Comparison of ENCODE assay signal across 18 cellular contexts in genomic region chr18:28078298-28078697, GRCh38.
A peak's percentile ranks its signal among the peaks of the same experiment; 100 is the strongest.
DNase-seq lines count a peak whose midpoint lies in the region; ATAC-seq and TF ChIP-seq lines count a peak whose summit lies in the region.
"Had no signal": no experiment of that assay in that cellular context is flagged by ENCODE, and none has a peak within 500 bp of the region (broad histone marks: within the 10 kb centered on the region; RNA-seq: fewer than 3 reads in every experiment).

No MANE protein-coding gene starts in this region.

- no peaks in the 10 kb centered on the region for H3K36me3 Mint-ChIP-seq in nephron (ENCODE audit: low read depth)
- H3K36me3 Mint-ChIP-seq in effector memory CD8-positive, alpha-beta T cell (ENCODE audit: insufficient read depth) = no peaks in the 10 kb centered on the region

- POLR2A ChIA-PET in GM10248 (lab: Yijun Ruan, JAX) = no interaction called here

- no peak for DNase-seq in heart left ventricle
- DNase-seq in right atrium auricular region (ENCODE audit: low spot score) = no peak
- DNase-seq in left cardiac atrium = no peak
- DNase-seq in effector memory CD8-positive, alpha-beta T cell = no peak
- no peak for DNase-seq in GM10248 (ENCODE audit: extremely low spot score)
- DNase-seq in cerebellar nuclear complex (lab: John Stamatoyannopoulos, UW) = no peak
- DNase-seq: DMS153, EL, H9, NCI-H1436 treated with DMSO at 0.1 percent for 48 hours, NCI-H2081 treated with DMSO at 0.1 percent for 48 hours, NCI-H345, NCI-H526 treated with DMSO at 0.1 percent for 48 hours, PC-3 had no signal

- WGBS in heart left ventricle, 4 donors = 39 to 52% (median 42%) methylated on average over 4 of the region's 4 CpGs

- no peak overlapping the region for H3K4me3 Mint-ChIP-seq in nephron
- H3K4me3 Mint-ChIP-seq in effector memory CD8-positive, alpha-beta T cell = no peak overlapping the region
- H3K4me3 Mint-ChIP-seq: H9 had no signal

- peak; percentile 41 to 81 (median 69) for ATAC-seq in heart left ventricle
- peak; percentile 47 to 79 for ATAC-seq in left cardiac atrium
- ATAC-seq in HG03432 (IDR thresholded peaks at IDR 0.05; ENCODE audit: unreplicated experiment) = no peak
- ATAC-seq in effector memory CD8-positive, alpha-beta T cell (replicated peaks) = no peak
- ATAC-seq: K562, PC-3 had no signal

- H3K4me3 ChIP-seq in heart left ventricle (no peak overlapping the region), right atrium auricular region (no peak overlapping the region)
- H3K4me3 ChIP-seq: K562 had no signal

- H3K9me3 Mint-ChIP-seq in nephron = no peaks in the 10 kb centered on the region
- H3K9me3 Mint-ChIP-seq in effector memory CD8-positive, alpha-beta T cell = no peaks in the 10 kb centered on the region
- H3K9me3 Mint-ChIP-seq: H9 had no signal

- H3K9me3 ChIP-seq in heart left ventricle = no peaks in the 10 kb centered on the region
- no peaks in the 10 kb centered on the region for H3K9me3 ChIP-seq in right atrium auricular region

- H3K27me3 ChIP-seq in heart left ventricle (no peaks in the 10 kb centered on the region), right atrium auricular region (no peaks in the 10 kb centered on the region)

- H3K27me3 Mint-ChIP-seq in nephron (ENCODE audit: low read depth) = no peaks in the 10 kb centered on the region
- no peaks in the 10 kb centered on the region for H3K27me3 Mint-ChIP-seq in effector memory CD8-positive, alpha-beta T cell

- H3K27ac ChIP-seq in heart left ventricle (peak overlapping the region in 5 of 12 donors; percentile 18 to 55 (median 51)), right atrium auricular region (peak overlapping the region in 1 of 2 donors; percentile 69)
- H3K27ac ChIP-seq: C4-2B had no signal

- TF ChIP-seq CTCF in heart left ventricle (IDR thresholded peaks at IDR 0.05) (no peak), right atrium auricular region (IDR thresholded peaks at IDR 0.05) (no peak), nephron (IDR thresholded peaks at IDR 0.05; ENCODE audit: unreplicated experiment in 3 of 3) (no peak), GM10248 (IDR thresholded peaks at IDR 0.05; ENCODE audit: control extremely low read depth, extremely low read depth, low read depth, missing control alignments) (no peak)

- H3K4me1 ChIP-seq in heart left ventricle = peaks cover 0 to 65% (median 15%) of the 10 kb centered on the region in 12 donors
- H3K4me1 ChIP-seq in right atrium auricular region = peaks cover 0 to 17% of the 10 kb centered on the region in 2 donors

- TF ChIP-seq POLR2A in heart left ventricle (IDR thresholded peaks at IDR 0.05) = no peak

- H3K36me3 ChIP-seq in heart left ventricle = no peaks in the 10 kb centered on the region
- no peaks in the 10 kb centered on the region for H3K36me3 ChIP-seq in right atrium auricular region

- intact Hi-C loops in heart left ventricle (cut with DNase I) = no loop called here
- intact Hi-C loops in left cardiac atrium (cut with DNase I) = no loop called here

- peaks cover 20% of the 10 kb centered on the region for H3K4me1 Mint-ChIP-seq in nephron
- no peaks in the 10 kb centered on the region for H3K4me1 Mint-ChIP-seq in effector memory CD8-positive, alpha-beta T cell (ENCODE audit: low read depth in 2 of 2)

- CTCF ChIA-PET in GM10248 (lab: Yijun Ruan, JAX) = no interaction called here

- peak overlapping the region; percentile 10 to 37 (median 11) for H3K27ac Mint-ChIP-seq in nephron
- H3K27ac Mint-ChIP-seq in effector memory CD8-positive, alpha-beta T cell = no peak overlapping the region
- H3K27ac Mint-ChIP-seq: H9 had no signal

Comparison
In these comparisons a context has a peak if more than half of its experiments do, and no peak if none do; other contexts are left out.
1. ATAC-seq: peak in heart left ventricle (4 of 4) and left cardiac atrium (2 of 2); none in HG03432 (single experiment) and effector memory CD8-positive, alpha-beta T cell (single experiment).
2. H3K27ac Mint-ChIP-seq: peak in nephron (3 of 3); none in effector memory CD8-positive, alpha-beta T cell (0 of 2).